In the genomic region with DNA sequence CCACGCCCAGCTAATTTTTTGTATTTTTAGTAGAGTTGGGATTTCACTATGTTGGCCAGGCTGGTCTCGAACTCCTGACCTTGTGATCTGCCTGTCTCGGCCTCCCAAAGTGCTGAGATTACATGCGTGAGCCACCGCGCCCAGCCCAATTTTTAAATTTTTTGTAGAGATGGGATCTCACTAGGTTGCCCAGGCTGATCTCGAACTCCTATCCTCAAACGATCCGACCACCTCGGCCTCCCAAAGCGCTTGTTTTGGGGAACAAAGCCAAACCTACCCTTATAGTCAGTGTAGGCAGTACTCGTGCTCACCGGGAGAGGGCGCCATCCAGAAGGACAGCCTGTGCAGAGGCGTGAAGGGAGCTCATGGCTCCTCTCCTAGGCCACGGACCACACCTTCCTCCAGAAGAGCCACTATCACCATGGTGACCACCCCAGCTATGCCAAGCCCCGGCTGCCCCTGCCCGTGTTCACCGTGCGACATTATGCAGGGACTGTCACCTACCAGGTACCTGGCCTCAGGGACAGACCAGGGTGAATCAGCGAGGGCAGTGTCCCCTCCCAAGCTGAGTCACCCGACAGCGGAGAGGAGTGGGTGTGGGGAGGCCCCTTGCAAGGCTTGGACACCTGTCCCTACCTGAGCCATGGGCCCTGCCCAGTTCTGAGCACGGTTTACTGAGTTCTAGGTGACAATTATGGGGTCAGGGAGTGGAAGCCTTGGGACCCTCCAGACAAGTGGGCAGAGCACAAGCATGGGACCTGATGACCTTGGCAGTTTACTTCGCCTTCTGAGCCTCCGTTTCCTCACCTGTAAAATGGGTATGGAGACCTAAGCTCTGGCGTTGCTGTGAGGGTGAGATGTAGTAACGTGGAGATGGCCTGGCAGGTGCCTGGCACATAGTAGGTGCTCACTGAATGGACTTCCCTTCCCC, we compare ENCODE assay signal across 9 cellular contexts. TPM values are rescaled to one million over a fixed set of nuclear protein-coding genes. Genes with fewer than 3 reads are reported as not detected.
DNase-seq lines count a peak whose midpoint lies in the region; ATAC-seq and TF ChIP-seq lines count a peak whose summit lies in the region.
"Had no signal": no experiment of that assay in that cellular context is flagged by ENCODE, and none has a peak within 500 bp of the region (broad histone marks: within the 10 kb centered on the region; RNA-seq: fewer than 3 reads in every experiment).

No MANE protein-coding gene starts in this region.

- H3K36me3 Mint-ChIP-seq in immature natural killer cell = no peaks in the 10 kb centered on the region

- ATAC-seq in HG02885 (IDR thresholded peaks at IDR 0.05; ENCODE audit: poor library complexity, unreplicated experiment) = no peak
- no peak for ATAC-seq in HG03095 (IDR thresholded peaks at IDR 0.05; ENCODE audit: unreplicated experiment)

- no peaks in the 10 kb centered on the region for H3K9me3 Mint-ChIP-seq in immature natural killer cell

- H3K9ac ChIP-seq in MM.1S (ENCODE audit: low read length) (no peak overlapping the region), adipocyte (ENCODE audit: low read length) (no peak overlapping the region)

- no peak overlapping the region for H3K4me3 Mint-ChIP-seq in immature natural killer cell

- no peaks in the 10 kb centered on the region for H3K36me3 ChIP-seq in MM.1S (replicated peaks; ENCODE audit: insufficient read depth, low read length)
- no peaks in the 10 kb centered on the region for H3K36me3 ChIP-seq in adipocyte (ENCODE audit: control insufficient read depth, insufficient read depth, low read length, severe bottlenecking)

- H3K27me3 ChIP-seq in MM.1S (replicated peaks; ENCODE audit: insufficient read depth, low read length) = peaks cover 17% of the 10 kb centered on the region
- no peaks in the 10 kb centered on the region for H3K27me3 ChIP-seq in adipocyte (replicated peaks; ENCODE audit: control insufficient read depth, insufficient read depth, low read length)

- peak; percentile 86 for TF ChIP-seq CTCF in MM.1S (IDR thresholded peaks at IDR 0.05; ENCODE audit: low read length)

- peaks cover 0 to 5% of the 10 kb centered on the region in 2 donors for H3K4me1 Mint-ChIP-seq in immature natural killer cell

- H2AFZ ChIP-seq in MM.1S (ENCODE audit: low read length) = no peak overlapping the region

- H3F3A ChIP-seq in MM.1S (ENCODE audit: insufficient read depth, low read length) = no peaks in the 10 kb centered on the region

- H4K20me1 ChIP-seq in MM.1S (ENCODE audit: insufficient read depth, low read length) = no peaks in the 10 kb centered on the region

- peak; percentile 63 for DNase-seq in ELR (ENCODE audit: low read depth)
- peak; percentile 67 for DNase-seq in MM.1S
- DNase-seq in SW480 (ENCODE audit: low spot score) = peak; percentile 99
- DNase-seq in adipocyte (ENCODE audit: low read depth) = peak; percentile 57
- DNase-seq in immature natural killer cell = peak; percentile 37 to 53 (median 52)
- DNase-seq in stimulated activated CD4-positive, alpha-beta T cell treated with anti-CD3 and anti-CD28 coated beads, Interleukin-4, amount 100 ng/mL, for 1 hour = peak; percentile 59

- H3K4me1 ChIP-seq in MM.1S (ENCODE audit: low read length) = no peaks in the 10 kb centered on the region
- no peaks in the 10 kb centered on the region for H3K4me1 ChIP-seq in adipocyte (ENCODE audit: control insufficient read depth, insufficient read depth, low read length)

- H3K4me2 ChIP-seq in MM.1S (ENCODE audit: low read depth, low read length) = no peak overlapping the region

- no peak overlapping the region for H3K27ac ChIP-seq in MM.1S (ENCODE audit: low read length)
- H3K27ac ChIP-seq: VCaP had no signal

- H3K4me3 ChIP-seq in MM.1S (ENCODE audit: low read length) (no peak overlapping the region), adipocyte (ENCODE audit: low read length) (no peak overlapping the region)

- H3K9me3 ChIP-seq in MM.1S (replicated peaks; ENCODE audit: insufficient read depth, low read length) (no peaks in the 10 kb centered on the region), adipocyte (ENCODE audit: control insufficient read depth, low read length) (no peaks in the 10 kb centered on the region)

- H3K79me2 ChIP-seq in MM.1S (ENCODE audit: low read length) = no peaks in the 10 kb centered on the region

- H3K9me2 ChIP-seq in MM.1S (replicated peaks; ENCODE audit: insufficient read depth, low read length) = no peaks in the 10 kb centered on the region

- no peaks in the 10 kb centered on the region for H3K27me3 Mint-ChIP-seq in immature natural killer cell (ENCODE audit: low read depth in 3 of 3)

- no peak overlapping the region for H3K27ac Mint-ChIP-seq in immature natural killer cell

RNA-seq across cellular contexts. Expression of gene MYO15B, which starts 13.7 kb away (rescaled TPM):
- polyA plus RNA-seq in immature natural killer cell = 1 to 10 TPM in 2 of 3 donors, under 1 TPM in 1; 0.76 to 3.0 (median 2.6) TPM

RNA-seq across cellular contexts. Expression of gene SMIM5, which starts 31.9 kb away (rescaled TPM):
- polyA plus RNA-seq in immature natural killer cell = 1 to 10 TPM in 1 of 3 donors, not detected in 2; 1.1 TPM
